1 cellular context compared by ENCODE assay signal in genomic region chr2:197498627-197498936, GRCh38.
TF ChIP-seq lines count a peak whose summit lies in the region.

No MANE protein-coding gene starts in this region.

TF ChIP-seq in HCT116, 20 proteins besides CTCF, POLR2A, EP300 and RAD21 (continued from another document):
- TF ChIP-seq EZH2 (IDR thresholded peaks at IDR 0.05): no peak
- TF ChIP-seq ZNF274 (IDR thresholded peaks at IDR 0.05; ENCODE audit: low read depth, low read length): no peak
- no peak for TF ChIP-seq POLR2AphosphoS5 (IDR thresholded peaks at IDR 0.05; ENCODE audit: low read depth, low read length)
- no peak for TF ChIP-seq CBX3 (IDR thresholded peaks at IDR 0.05; ENCODE audit: low read depth)
- no peak for TF ChIP-seq ZBTB33 (IDR thresholded peaks at IDR 0.05; ENCODE audit: extremely low read depth, insufficient replicate concordance, low read length)
- no peak for TF ChIP-seq SRF (IDR thresholded peaks at IDR 0.05; ENCODE audit: low read depth)
- TF ChIP-seq REST (IDR thresholded peaks at IDR 0.05; ENCODE audit: low read depth): no peak
- TF ChIP-seq TCF7L2 (IDR thresholded peaks at IDR 0.05; ENCODE audit: borderline replicate concordance, extremely low read depth, insufficient read depth, insufficient read length): no peak
- TF ChIP-seq CEBPB (IDR thresholded peaks at IDR 0.05; ENCODE audit: low read depth): no peak
